ENCODE assay signal across 22 cellular contexts in genomic region chr10:18043607-18044006, GRCh38.
"Had no signal": no experiment of that assay in that cellular context is flagged by ENCODE, and none has a peak within 500 bp of the region (broad histone marks: within the 10 kb centered on the region; RNA-seq: fewer than 3 reads in every experiment).

No MANE protein-coding gene starts in this region.

- H3K27me3 Mint-ChIP-seq: activated naive CD8-positive, alpha-beta T cell treated with anti-CD3 and anti-CD28 coated beads, Interleukin-2, amount 10 ng/mL, durations not matched to agents 7 days and 5 days had no signal

- H3K27ac Mint-ChIP-seq: activated CD8-positive, alpha-beta T cell treated with anti-CD3 and anti-CD28 coated beads, Interleukin-2, amount 10 ng/mL, durations not matched to agents 7 days and 5 days; activated naive CD8-positive, alpha-beta T cell treated with anti-CD3 and anti-CD28 coated beads, Interleukin-2, amount 10 ng/mL, durations not matched to agents 7 days and 5 days; T-helper 17 cell; WTC11 had no signal

- H3K36me3 ChIP-seq: cardiac muscle cell had no signal

- H3K9me3 ChIP-seq: body of pancreas had no signal

- H3K36me3 Mint-ChIP-seq: activated naive CD8-positive, alpha-beta T cell treated with anti-CD3 and anti-CD28 coated beads, Interleukin-2, amount 10 ng/mL, durations not matched to agents 7 days and 5 days; WTC11 had no signal

- H3K27me3 ChIP-seq: body of pancreas, cardiac muscle cell had no signal

- H3K4me3 ChIP-seq: body of pancreas, cardiac muscle cell had no signal

- H3K4me3 Mint-ChIP-seq: activated CD8-positive, alpha-beta T cell treated with anti-CD3 and anti-CD28 coated beads, Interleukin-2, amount 10 ng/mL, durations not matched to agents 7 days and 5 days; activated naive CD8-positive, alpha-beta T cell treated with anti-CD3 and anti-CD28 coated beads, Interleukin-2, amount 10 ng/mL, durations not matched to agents 7 days and 5 days; T-helper 17 cell; WTC11 had no signal

- H3K27ac ChIP-seq: body of pancreas, cardiac muscle cell had no signal

- H3K4me1 ChIP-seq: body of pancreas had no signal

- H3K4me1 Mint-ChIP-seq: activated naive CD8-positive, alpha-beta T cell treated with anti-CD3 and anti-CD28 coated beads, Interleukin-2, amount 10 ng/mL, durations not matched to agents 7 days and 5 days; T-helper 17 cell had no signal

- DNase-seq: activated CD4-positive, alpha-beta T cell treated with anti-CD3 and anti-CD28 coated beads for 48 hours; activated CD4-positive, alpha-beta T cell treated with anti-CD3 and anti-CD28 coated beads, Interleukin-2, amount 50 U/mL, for 4 hours; activated CD4-positive, CD25-positive, alpha-beta regulatory T cell treated with anti-CD3 and anti-CD28 coated beads, Interleukin-2, amount 50 U/mL, for 72 hours; activated CD8-positive, alpha-beta memory T cell treated with anti-CD3 and anti-CD28 coated beads, Interleukin-2, amount 50 U/mL, for 48 hours; activated CD8-positive, alpha-beta T cell treated with anti-CD3 and anti-CD28 coated beads, Interleukin-2, amount 10 ng/mL, durations not matched to agents 7 days and 5 days; activated naive CD4-positive, alpha-beta T cell treated with anti-CD3 and anti-CD28 coated beads, Interleukin-2, amount 50 U/mL, for 16 hours; activated naive CD8-positive, alpha-beta T cell treated with anti-CD3 and anti-CD28 coated beads, Interleukin-2, amount 10 ng/mL, durations not matched to agents 7 days and 5 days; activated T-cell treated with anti-CD3 and anti-CD28 coated beads, Interleukin-2, amount 50 U/mL, for 1 hour; aorta; body of pancreas; MM.1S; NCI-H1105; NCI-H1436; NCI-H187; NCI-H2081; NCI-H510A treated with DMSO at 0.1 percent for 48 hours; NCI-H69; SHP77 treated with DMSO at 0.1 percent for 48 hours; T-helper 17 cell; T-helper 9 cell had no signal
